In genomic region chr16:50546125-50546524, GRCh38 we compare ENCODE assay signal across 1 cellular context.
TF ChIP-seq lines count a peak whose summit lies in the region.

No MANE protein-coding gene starts in this region.

TF ChIP-seq in HepG2, 621 proteins besides CTCF, POLR2A, EP300 and RAD21 (continued from another document):
- TF ChIP-seq NCOR1 (IDR thresholded peaks at IDR 0.05; ENCODE audit: borderline replicate concordance, low read length) (peak; percentile 44; the same call in 1 of the 2 replicates), PHF8 (CRISPR knock-in tag; IDR thresholded peaks at IDR 0.05) (no peak), ZBTB1 (CRISPR knock-in tag; IDR thresholded peaks at IDR 0.05; ENCODE audit: borderline replicate concordance) (no peak), ZBTB21 (CRISPR knock-in tag; IDR thresholded peaks at IDR 0.05) (no peak), GATAD2A (CRISPR knock-in tag; IDR thresholded peaks at IDR 0.05) (0 out of 2 replicates have a peak, but pooled peaks have one; percentile 8), ZNF629 (CRISPR knock-in tag; conservative IDR thresholded peaks at IDR 0.05) (no peak), HBP1 (CRISPR knock-in tag; IDR thresholded peaks at IDR 0.05; ENCODE audit: low read depth) (no peak), HNRNPH1 (optimal IDR thresholded peaks at IDR 0.05; ENCODE audit: low read depth, low read length) (no peak), ZFYVE20 (CRISPR knock-in tag; IDR thresholded peaks at IDR 0.05; ENCODE audit: borderline replicate concordance, low read depth) (no peak), NCOA5 (CRISPR knock-in tag; IDR thresholded peaks at IDR 0.05) (no peak), NBN (conservative IDR thresholded peaks at IDR 0.05) (no peak), RARA (CRISPR knock-in tag; IDR thresholded peaks at IDR 0.05) (peak; percentile 31; the same call in 1 of the 2 replicates), HNF4A (CRISPR knock-in tag; IDR thresholded peaks at IDR 0.05) (0 out of 2 replicates have a peak, but pooled peaks have one; percentile 11), SMARCE1 (IDR thresholded peaks at IDR 0.05; ENCODE audit: borderline replicate concordance) (no peak), RCOR2 (CRISPR knock-in tag; IDR thresholded peaks at IDR 0.05) (0 out of 2 replicates have a peak, but pooled peaks have one; percentile 38), NFYC (CRISPR knock-in tag; IDR thresholded peaks at IDR 0.05) (0 out of 2 replicates have a peak, but pooled peaks have one; percentile 24), NCOA2 (CRISPR knock-in tag; IDR thresholded peaks at IDR 0.05) (0 out of 2 replicates have a peak, but pooled peaks have one; percentile 15), KLF12 (CRISPR knock-in tag; IDR thresholded peaks at IDR 0.05; ENCODE audit: borderline replicate concordance) (no peak), ZNF781 (CRISPR knock-in tag; IDR thresholded peaks at IDR 0.05; ENCODE audit: borderline replicate concordance, not compliant biosample characterization) (no peak), MLX (CRISPR knock-in tag; IDR thresholded peaks at IDR 0.05) (no peak), HNF1A (IDR thresholded peaks at IDR 0.05; ENCODE audit: low read depth) (no peak), HNF1A (CRISPR knock-in tag; IDR thresholded peaks at IDR 0.05; ENCODE audit: borderline replicate concordance) (no peak), ZMYM3 (CRISPR knock-in tag; IDR thresholded peaks at IDR 0.05) (peak; percentile 51; the same call in 1 of the 2 replicates), ZGPAT (CRISPR knock-in tag; IDR thresholded peaks at IDR 0.05) (0 out of 2 replicates have a peak, but pooled peaks have one; percentile 27), ARID5B (CRISPR knock-in tag; IDR thresholded peaks at IDR 0.05) (0 out of 2 replicates have a peak, but pooled peaks have one; percentile 6), ZBTB42 (CRISPR knock-in tag; IDR thresholded peaks at IDR 0.05) (no peak)
